In genomic region chrX:104411800-104412199, GRCh38 we compare ENCODE assay signal across 32 cellular contexts.
"Had no signal": no experiment of that assay in that cellular context is flagged by ENCODE, and none has a peak within 500 bp of the region (broad histone marks: within the 10 kb centered on the region; RNA-seq: fewer than 3 reads in every experiment).

No MANE protein-coding gene starts in this region.

- H3K36me3 ChIP-seq: MG63, Peyer's patch, SJSA1 had no signal

- H3K4me1 ChIP-seq: Peyer's patch, SJSA1 had no signal

- H3K27me3 ChIP-seq: MG63, Peyer's patch, SJSA1 had no signal

- H3K4me3 ChIP-seq: MG63, Peyer's patch, SJSA1 had no signal

- DNase-seq: Kasumi-1, KG1, MG63, NCI-H1048, NCI-H1092 treated with DMSO at 0.1 percent for 48 hours, NCI-H1105 treated with DMSO at 0.1 percent for 48 hours, NCI-H1417, NCI-H1436, NCI-H146, NCI-H1694, NCI-H187, NCI-H1930, NCI-H2029 treated with DMSO at 0.1 percent for 48 hours, NCI-H2081 treated with DMSO at 0.1 percent for 48 hours, NCI-H2107, NCI-H2171, NCI-H226, NCI-H446 treated with DMSO at 0.1 percent for 48 hours, NCI-H510A, NCI-H524, NCI-H526, NCI-H69, NCI-H748 treated with DMSO at 0.1 percent for 48 hours, NCI-H82, PC-3, Peyer's patch, Right ventricle myocardium superior, RPMI8226, SHP77 treated with DMSO at 0.1 percent for 48 hours, SK-N-SH, SW 1271 had no signal

- H3K9me3 ChIP-seq: MG63, Peyer's patch, SJSA1, SK-N-SH had no signal

- H3K4me2 ChIP-seq: SK-N-SH had no signal

- H3K27ac ChIP-seq: Peyer's patch, SJSA1 had no signal

- ATAC-seq: PC-3 had no signal

- H3K9ac ChIP-seq: SK-N-SH had no signal
